ENCODE assay signal across 1 cellular context in genomic region chr3:20101041-20101440, GRCh38.
TF ChIP-seq lines count a peak whose summit lies in the region.

No MANE protein-coding gene starts in this region.

TF ChIP-seq in neural cell, 6 proteins besides CTCF, POLR2A, EP300 and RAD21:
- no peak for TF ChIP-seq REST (IDR thresholded peaks at IDR 0.05; ENCODE audit: borderline replicate concordance)
- TF ChIP-seq MXI1 (conservative IDR thresholded peaks at IDR 0.05; ENCODE audit: poor library complexity, severe bottlenecking): no peak
- no peak for TF ChIP-seq EZH2 (IDR thresholded peaks at IDR 0.05; ENCODE audit: borderline replicate concordance, insufficient read depth, low read length, poor library complexity, severe bottlenecking)
- no peak for TF ChIP-seq POLR2AphosphoS5 (IDR thresholded peaks at IDR 0.05)
- no peak for TF ChIP-seq SMC3 (conservative IDR thresholded peaks at IDR 0.05; ENCODE audit: poor library complexity)
- no peak for TF ChIP-seq TAF1 (IDR thresholded peaks at IDR 0.05; ENCODE audit: low read depth)
